Comparison of ENCODE assay signal across 9 cellular contexts in genomic region chrX:112851806-112852205, GRCh38. TPM values are rescaled to one million over a fixed set of nuclear protein-coding genes. Genes with fewer than 3 reads are reported as not detected.
DNase-seq lines count a peak whose midpoint lies in the region; ATAC-seq and TF ChIP-seq lines count a peak whose summit lies in the region.
"Had no signal": no experiment of that assay in that cellular context is flagged by ENCODE, and none has a peak within 500 bp of the region (broad histone marks: within the 10 kb centered on the region; RNA-seq: fewer than 3 reads in every experiment).

No MANE protein-coding gene starts in this region.

- no peak overlapping the region for H2BK5ac ChIP-seq in mesendoderm (ENCODE audit: low read length)

- no peak overlapping the region for H3K9ac ChIP-seq in mesendoderm (ENCODE audit: low read length)

- H3K4me2 ChIP-seq in mesendoderm (ENCODE audit: low read length) = no peak overlapping the region

- H3K18ac ChIP-seq in mesendoderm (ENCODE audit: low read length) = peak overlapping the region; percentile 80

- H3K79me1 ChIP-seq in mesendoderm (ENCODE audit: low read length) = no peaks in the 10 kb centered on the region

- DNase-seq in HCEC 1CT = peak; percentile 46
- peak; percentile 30 for DNase-seq in NCI-H2171 (lab: John Stamatoyannopoulos, UW)
- no peak for DNase-seq in mesendoderm
- no peak for DNase-seq in activated T-cell treated with anti-CD3 and anti-CD28 coated beads, Interleukin-2, amount 50 U/mL, for 72 hours
- no peak for DNase-seq in osteocyte (ENCODE audit: extremely low spot score, unreplicated experiment)
- no peak for DNase-seq in activated T-helper 2 cell treated with anti-CD3 and anti-CD28 coated beads, Interferon-gamma antibody, Interleukin-2, Interleukin-4, amounts not matched to agents 10 μg/mL and 5 μg/mL and 100 μg/mL, durations not matched to agents 14 hours and 24 hours and 36 hours (ENCODE audit: low spot score)
- no peak for DNase-seq in activated T-cell treated with anti-CD3 and anti-CD28 coated beads, Interleukin-2, amount 50 U/mL, for 1 hour
- DNase-seq: activated T-cell treated with anti-CD3 and anti-CD28 coated beads, Interleukin-2, amount 50 U/mL, for 24 hours had no signal

- H3K4me1 ChIP-seq in mesendoderm (ENCODE audit: control insufficient read depth, low read depth, low read length) = no peaks in the 10 kb centered on the region

- H3K27me3 Mint-ChIP-seq in activated T-cell treated with anti-CD3 and anti-CD28 coated beads, Interleukin-2, amount 50 U/mL, for 72 hours (ENCODE audit: low read depth) = peaks cover 67% of the 10 kb centered on the region
- peaks cover 42% of the 10 kb centered on the region for H3K27me3 Mint-ChIP-seq in osteocyte (ENCODE audit: unreplicated experiment)
- H3K27me3 Mint-ChIP-seq in activated T-helper 2 cell treated with anti-CD3 and anti-CD28 coated beads, Interferon-gamma antibody, Interleukin-2, Interleukin-4, amounts not matched to agents 10 μg/mL and 5 μg/mL and 100 μg/mL, durations not matched to agents 14 hours and 24 hours and 36 hours (ENCODE audit: low read depth) = peaks cover 2% of the 10 kb centered on the region

- no peaks in the 10 kb centered on the region for H3K9me3 Mint-ChIP-seq in activated T-cell treated with anti-CD3 and anti-CD28 coated beads, Interleukin-2, amount 50 U/mL, for 72 hours
- no peaks in the 10 kb centered on the region for H3K9me3 Mint-ChIP-seq in osteocyte (ENCODE audit: unreplicated experiment)
- H3K9me3 Mint-ChIP-seq in activated T-helper 2 cell treated with anti-CD3 and anti-CD28 coated beads, Interferon-gamma antibody, Interleukin-2, Interleukin-4, amounts not matched to agents 10 μg/mL and 5 μg/mL and 100 μg/mL, durations not matched to agents 14 hours and 24 hours and 36 hours = no peaks in the 10 kb centered on the region
- H3K9me3 Mint-ChIP-seq: activated T-cell treated with anti-CD3 and anti-CD28 coated beads, Interleukin-2, amount 50 U/mL, for 24 hours had no signal

- H3K4ac ChIP-seq in mesendoderm (ENCODE audit: low read depth, low read length) = peak overlapping the region; percentile 16

- H3K36me3 ChIP-seq in mesendoderm (ENCODE audit: control insufficient read depth, insufficient read depth, low read length) = no peaks in the 10 kb centered on the region

- no peak overlapping the region for H2BK15ac ChIP-seq in mesendoderm (replicated peaks; ENCODE audit: low read depth)

- H3K4me1 Mint-ChIP-seq in activated T-cell treated with anti-CD3 and anti-CD28 coated beads, Interleukin-2, amount 50 U/mL, for 72 hours (ENCODE audit: low read depth) = peaks cover 18% of the 10 kb centered on the region
- H3K4me1 Mint-ChIP-seq in osteocyte (ENCODE audit: unreplicated experiment) = peaks cover 19% of the 10 kb centered on the region
- H3K4me1 Mint-ChIP-seq in activated T-helper 2 cell treated with anti-CD3 and anti-CD28 coated beads, Interferon-gamma antibody, Interleukin-2, Interleukin-4, amounts not matched to agents 10 μg/mL and 5 μg/mL and 100 μg/mL, durations not matched to agents 14 hours and 24 hours and 36 hours (ENCODE audit: low read depth) = peaks cover 30% of the 10 kb centered on the region

- no peak overlapping the region for H2BK120ac ChIP-seq in mesendoderm (ENCODE audit: low read depth, low read length)

- no peak for TF ChIP-seq CTCF in osteocyte (IDR thresholded peaks at IDR 0.05)

- intact Hi-C loops in activated T-helper 2 cell treated with anti-CD3 and anti-CD28 coated beads, Interferon-gamma antibody, Interleukin-2, Interleukin-4, amounts not matched to agents 10 μg/mL and 5 μg/mL and 100 μg/mL, durations not matched to agents 14 hours and 24 hours and 36 hours (cut with micrococcal nuclease) = loop anchor here (1.0 to 10.0 kb wide), 2 partner anchors 10 to 207 kb away; no protein-coding TSS in a partner anchor

- H3K36me3 Mint-ChIP-seq in activated T-cell treated with anti-CD3 and anti-CD28 coated beads, Interleukin-2, amount 50 U/mL, for 72 hours (ENCODE audit: insufficient read depth in 2 of 2) = no peaks in the 10 kb centered on the region
- no peaks in the 10 kb centered on the region for H3K36me3 Mint-ChIP-seq in osteocyte (ENCODE audit: unreplicated experiment)
- no peaks in the 10 kb centered on the region for H3K36me3 Mint-ChIP-seq in activated T-helper 2 cell treated with anti-CD3 and anti-CD28 coated beads, Interferon-gamma antibody, Interleukin-2, Interleukin-4, amounts not matched to agents 10 μg/mL and 5 μg/mL and 100 μg/mL, durations not matched to agents 14 hours and 24 hours and 36 hours (ENCODE audit: low read depth)

- H3K4me3 ChIP-seq in mesendoderm (ENCODE audit: low read length) = no peak overlapping the region

- no peak overlapping the region for H2AK5ac ChIP-seq in mesendoderm (ENCODE audit: low read length)

- H3K4me3 Mint-ChIP-seq in activated T-cell treated with anti-CD3 and anti-CD28 coated beads, Interleukin-2, amount 50 U/mL, for 72 hours = no peak overlapping the region
- H3K4me3 Mint-ChIP-seq in osteocyte (ENCODE audit: unreplicated experiment) = no peak overlapping the region
- no peak overlapping the region for H3K4me3 Mint-ChIP-seq in activated T-helper 2 cell treated with anti-CD3 and anti-CD28 coated beads, Interferon-gamma antibody, Interleukin-2, Interleukin-4, amounts not matched to agents 10 μg/mL and 5 μg/mL and 100 μg/mL, durations not matched to agents 14 hours and 24 hours and 36 hours (ENCODE audit: low read depth)
- H3K4me3 Mint-ChIP-seq: activated T-cell treated with anti-CD3 and anti-CD28 coated beads, Interleukin-2, amount 50 U/mL, for 24 hours had no signal

- no peaks in the 10 kb centered on the region for H3K27me3 ChIP-seq in mesendoderm (ENCODE audit: insufficient read depth, low read length, poor library complexity)

- H3K23ac ChIP-seq in mesendoderm (ENCODE audit: low read length) = no peak overlapping the region

- no peak overlapping the region for H3K27ac ChIP-seq in mesendoderm (ENCODE audit: low read depth, low read length)

- H4K5ac ChIP-seq in mesendoderm (ENCODE audit: low read length) = no peak overlapping the region

- peak overlapping the region; percentile 15 for H3K56ac ChIP-seq in mesendoderm (ENCODE audit: low read length)

- WGBS in mesendoderm (ENCODE audit: extremely low coverage, insufficient coverage, low lambda C conversion rate) = no CpG with 5 or more reads among the region's 4 CpGs

- peak; percentile 37 for ATAC-seq in GM18519 (IDR thresholded peaks at IDR 0.05; ENCODE audit: low FRiP score, unreplicated experiment)
- no peak for ATAC-seq in activated T-cell treated with anti-CD3 and anti-CD28 coated beads, Interleukin-2, amount 50 U/mL, for 72 hours (replicated peaks in 1 of 2)

- no peak overlapping the region for H3K27ac Mint-ChIP-seq in activated T-cell treated with anti-CD3 and anti-CD28 coated beads, Interleukin-2, amount 50 U/mL, for 72 hours
- H3K27ac Mint-ChIP-seq in osteocyte (ENCODE audit: unreplicated experiment) = no peak overlapping the region
- H3K27ac Mint-ChIP-seq in activated T-helper 2 cell treated with anti-CD3 and anti-CD28 coated beads, Interferon-gamma antibody, Interleukin-2, Interleukin-4, amounts not matched to agents 10 μg/mL and 5 μg/mL and 100 μg/mL, durations not matched to agents 14 hours and 24 hours and 36 hours = no peak overlapping the region
- H3K27ac Mint-ChIP-seq: activated T-cell treated with anti-CD3 and anti-CD28 coated beads, Interleukin-2, amount 50 U/mL, for 24 hours had no signal

- H4K8ac ChIP-seq in mesendoderm (ENCODE audit: low read depth, low read length) = no peak overlapping the region

- no peaks in the 10 kb centered on the region for H3K79me2 ChIP-seq in mesendoderm (ENCODE audit: control insufficient read depth, insufficient read depth, low read length)

RNA-seq across cellular contexts. Expression of gene AMOT, which starts 11.2 kb away (rescaled TPM):
- polyA plus RNA-seq in mesendoderm (2013, experiment 1 of 2) = 0.86 TPM
- polyA plus RNA-seq in mesendoderm (2013, experiment 2 of 2) = 0.90 TPM
- 1 to 10 TPM; 1.3 TPM for total RNA-seq in activated T-cell treated with anti-CD3 and anti-CD28 coated beads, Interleukin-2, amount 50 U/mL, for 72 hours
- 6.7 and 7.2 TPM in 2 replicates for total RNA-seq in osteocyte
- total RNA-seq in activated T-helper 2 cell treated with anti-CD3 and anti-CD28 coated beads, Interferon-gamma antibody, Interleukin-2, Interleukin-4, amounts not matched to agents 10 μg/mL and 5 μg/mL and 100 μg/mL, durations not matched to agents 14 hours and 24 hours and 36 hours = 1.7 TPM in 2 replicates

Comparison
In these comparisons a context has a peak if more than half of its experiments do, and no peak if none do; other contexts are left out.
1. DNase-seq: peak in HCEC 1CT (single experiment) and NCI-H2171 (single experiment); none in mesendoderm (single experiment), activated T-cell treated with anti-CD3 and anti-CD28 coated beads, Interleukin-2, amount 50 U/mL, for 72 hours (0 of 2), osteocyte (single experiment), activated T-helper 2 cell treated with anti-CD3 and anti-CD28 coated beads, Interferon-gamma antibody, Interleukin-2, Interleukin-4, amounts not matched to agents 10 μg/mL and 5 μg/mL and 100 μg/mL, durations not matched to agents 14 hours and 24 hours and 36 hours (single experiment) and activated T-cell treated with anti-CD3 and anti-CD28 coated beads, Interleukin-2, amount 50 U/mL, for 1 hour (single experiment).